Comparison of ENCODE assay signal across 8 cellular contexts in the genomic region with DNA sequence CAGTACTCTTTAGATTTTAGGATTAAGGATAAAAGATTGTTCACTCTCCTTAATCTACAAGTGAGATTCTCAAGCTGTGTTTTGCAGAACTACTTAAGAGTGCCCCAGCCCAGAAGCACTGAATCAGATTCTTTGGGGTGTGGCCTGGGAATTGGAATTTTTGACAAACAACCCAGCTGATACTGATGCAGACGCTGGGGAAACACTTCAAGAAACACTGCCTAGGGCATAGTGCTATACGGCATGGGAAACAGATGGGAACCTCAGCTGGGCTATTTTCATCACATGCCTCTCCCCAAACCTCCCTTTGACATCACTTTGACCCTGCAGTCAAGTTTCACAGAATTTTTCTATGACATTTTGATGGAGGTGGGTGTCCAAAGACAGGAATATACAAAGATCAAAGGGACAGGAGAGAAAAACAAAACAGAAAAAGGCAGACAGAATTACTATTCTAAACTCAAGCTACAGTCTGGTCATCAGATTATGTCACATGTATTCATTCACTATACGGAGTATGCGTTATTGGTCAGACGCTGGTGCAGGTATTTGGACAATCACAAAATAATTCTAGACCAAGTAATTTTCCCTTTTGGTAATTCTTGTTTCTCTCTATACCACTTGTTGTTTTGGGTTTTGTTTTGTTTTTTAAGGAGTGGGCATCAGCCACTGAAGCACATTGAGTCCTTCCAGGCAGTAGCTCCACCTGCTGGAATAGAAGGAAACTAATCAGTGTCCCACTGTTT.
DNase-seq lines count a peak whose midpoint lies in the region; ATAC-seq and TF ChIP-seq lines count a peak whose summit lies in the region.
"Not testable (repeated sequence)": the region's sequence is repeated elsewhere in the genome, so short reads cannot be mapped to it uniquely, and the experiment has no call there.

No MANE protein-coding gene starts in this region.

- H3K4me1 ChIP-seq in IMR-90 (ENCODE audit: control insufficient read depth, insufficient read depth, low read length); Peyer's patch; mucosa of descending colon (ENCODE audit: low read depth); transverse colon: not testable (repeated sequence)

- not testable (repeated sequence) for H3K27me3 ChIP-seq in IMR-90 (ENCODE audit: control insufficient read depth, insufficient read depth, low read length); Peyer's patch; transverse colon

- H3K9ac ChIP-seq in IMR-90 (ENCODE audit: low read depth, low read length) = not testable (repeated sequence)

- H4K20me1 ChIP-seq in IMR-90 (ENCODE audit: insufficient read depth, low read length) = not testable (repeated sequence)

- TF ChIP-seq RAD21 in IMR-90 (IDR thresholded peaks at IDR 0.05; ENCODE audit: low read length) = peak; percentile 82

- H3K4me1 Mint-ChIP-seq in activated naive CD4-positive, alpha-beta T cell treated with anti-CD3 and anti-CD28 coated beads, Interleukin-2, amount 10 ng/mL, durations not matched to agents 7 days and 5 days = peaks cover 22% of the 10 kb centered on the region

- no CpG with 5 or more reads among the region's 5 CpGs for WGBS in IMR-90 (ENCODE audit: extremely low coverage in 2 of 2, insufficient read length in 1 of 2), 2 experiments
- 32 to 40% methylated on average over 3 to 5 of the region's 5 CpGs for WGBS in transverse colon (ENCODE audit: low coverage in 1 of 2), 2 donors

- H3K18ac ChIP-seq in IMR-90 (ENCODE audit: low read depth, low read length) = not testable (repeated sequence)

- not testable (repeated sequence) for H3K79me1 ChIP-seq in IMR-90 (ENCODE audit: low read depth in 1 of 2, low read length in 2 of 2)

- not testable (repeated sequence) for H3K4me2 ChIP-seq in IMR-90 (ENCODE audit: low read depth, low read length)

- CTCF ChIA-PET in IMR-90 (lab: Yijun Ruan, JAX) = interaction anchor here (0.6 to 2.8 kb wide), 16 partner anchors 10 to 247 kb away, joined by 3 to 11 read pairs (median 4); a partner anchor contains a TSS
- CTCF ChIA-PET in activated naive CD4-positive, alpha-beta T cell treated with anti-CD3 and anti-CD28 coated beads, Interleukin-2, amount 10 ng/mL, durations not matched to agents 7 days and 5 days (lab: Charles Lee) = interaction anchor here (0.8 to 17.1 kb wide), 25 partner anchors 8 to 286 kb away, joined by 3 to 467 read pairs (median 5); a partner anchor contains a TSS

- H3K27me3 Mint-ChIP-seq in activated naive CD4-positive, alpha-beta T cell treated with anti-CD3 and anti-CD28 coated beads, Interleukin-2, amount 10 ng/mL, durations not matched to agents 7 days and 5 days = not testable (repeated sequence)

- not testable (repeated sequence) for TF ChIP-seq POLR2A in IMR-90 (IDR thresholded peaks at IDR 0.05; ENCODE audit: low read depth, low read length); Peyer's patch (IDR thresholded peaks at IDR 0.05); transverse colon (IDR thresholded peaks at IDR 0.05)

- not testable (repeated sequence) for H3K4me3 ChIP-seq in IMR-90 (ENCODE audit: insufficient read depth, low read depth, low read length); Peyer's patch; fibroblast of pulmonary artery (replicated peaks; ENCODE audit: low read depth, low read length); mucosa of descending colon; transverse colon

- H3K14ac ChIP-seq in IMR-90 (replicated peaks; ENCODE audit: low read depth, low read length) = not testable (repeated sequence)

- H2BK15ac ChIP-seq in IMR-90 (ENCODE audit: low read depth, low read length) = not testable (repeated sequence)

- H3K27ac ChIP-seq in IMR-90 (ENCODE audit: insufficient read depth, low read length); Peyer's patch; transverse colon: not testable (repeated sequence)

- POLR2A ChIA-PET in IMR-90 (lab: Charles Lee; ENCODE audit: unreplicated experiment) = not testable (repeated sequence)

- not testable (repeated sequence) for H4K5ac ChIP-seq in IMR-90 (ENCODE audit: low read depth, low read length)

- not testable (repeated sequence) for H3K9me3 Mint-ChIP-seq in activated naive CD4-positive, alpha-beta T cell treated with anti-CD3 and anti-CD28 coated beads, Interleukin-2, amount 10 ng/mL, durations not matched to agents 7 days and 5 days

- H2AK5ac ChIP-seq in IMR-90 (ENCODE audit: low read depth, low read length) = not testable (repeated sequence)

- H3K9me3 ChIP-seq in IMR-90 (ENCODE audit: control insufficient read depth, insufficient read depth, low read length); Peyer's patch; mucosa of descending colon; transverse colon: not testable (repeated sequence)

- H2BK120ac ChIP-seq in IMR-90 (ENCODE audit: low read depth, low read length) = not testable (repeated sequence)

- not testable (repeated sequence) for BruUV-seq in IMR-90 (replicated peaks; lab: Mats Ljungman, UMichigan)

- H2BK20ac ChIP-seq in IMR-90 (ENCODE audit: low read depth, low read length) = not testable (repeated sequence)

- not testable (repeated sequence) for H3K56ac ChIP-seq in IMR-90 (ENCODE audit: extremely low read depth, insufficient read depth, low read length)

- H3K4me3 Mint-ChIP-seq in activated naive CD4-positive, alpha-beta T cell treated with anti-CD3 and anti-CD28 coated beads, Interleukin-2, amount 10 ng/mL, durations not matched to agents 7 days and 5 days = not testable (repeated sequence)

- H2AFZ ChIP-seq in IMR-90 (replicated peaks; ENCODE audit: low read length, poor library complexity) = not testable (repeated sequence)

- TF ChIP-seq CTCF in IMR-90 (conservative IDR thresholded peaks at IDR 0.05; ENCODE audit: low read depth, low read length) = peak; percentile 83
- TF ChIP-seq CTCF in Peyer's patch (IDR thresholded peaks at IDR 0.05) = peak; percentile 61 to 91 (median 80)
- TF ChIP-seq CTCF in fibroblast of pulmonary artery (IDR thresholded peaks at IDR 0.05; ENCODE audit: low read length, missing control alignments) = peak; percentile 88
- not testable (repeated sequence) for TF ChIP-seq CTCF in mucosa of descending colon (IDR thresholded peaks at IDR 0.05)
- TF ChIP-seq CTCF in transverse colon (IDR thresholded peaks at IDR 0.05) = peak; percentile 64 to 77 (median 73)

- dilution Hi-C loops in IMR-90 (cut with HindIII; ENCODE audit: low sequenced_read_pairs, unreplicated experiment) = not testable (repeated sequence)

- DNase-seq in Daoy (ENCODE audit: low read depth) (peak; percentile 32), IMR-90 (peak; percentile 52), Peyer's patch (peak in 1 of 3 donors; percentile 60), fibroblast of pulmonary artery (ENCODE audit: low read depth) (peak; percentile 70)
- DNase-seq in activated naive CD4-positive, alpha-beta T cell treated with anti-CD3 and anti-CD28 coated beads, Interleukin-2, amount 10 ng/mL, durations not matched to agents 7 days and 5 days = peak; percentile 42
- not testable (repeated sequence) for DNase-seq in mucosa of descending colon, transverse colon

- ATAC-seq in GM21825 (IDR thresholded peaks at IDR 0.05; ENCODE audit: unreplicated experiment) (peak; percentile 31), IMR-90 (ENCODE audit: low read depth) (peak; percentile 93), mucosa of descending colon (peak; percentile 75)

- in situ Hi-C loops in IMR-90 (cut with MboI; ENCODE audit: low sequenced_read_pairs) = loop anchor here (5.0 kb wide), 2 partner anchors 67 to 227 kb away; no protein-coding TSS in a partner anchor
- in situ Hi-C loops in transverse colon (cut with MboI; ENCODE audit: low pct_ligation_motif_present in 1 of 4, low pct_unique_long_range_greater_than_20kb in 1 of 4, low sequenced_read_pairs in 3 of 4) = loop anchor here (5.0 to 10.0 kb wide), 4 partner anchors 72 to 240 kb away; no protein-coding TSS in a partner anchor

- not testable (repeated sequence) for H4K8ac ChIP-seq in IMR-90 (ENCODE audit: low read depth in 2 of 2, low read length in 2 of 2)

- intact Hi-C loops in IMR-90 (cut with micrococcal nuclease) (loop anchor here (1.0 to 2.0 kb wide), 3 partner anchors 77 to 239 kb away; a partner anchor contains a TSS), mucosa of descending colon (cut with DNase I, micrococcal nuclease) (loop anchor here (5.0 kb wide), 1 partner anchor 237 kb away; no protein-coding TSS in a partner anchor)
- intact Hi-C loops in transverse colon (cut with DNase I; ENCODE audit: low total_unique reads) = not testable (repeated sequence)

- not testable (repeated sequence) for H4K91ac ChIP-seq in IMR-90 (ENCODE audit: insufficient read depth, low read depth, low read length)

- H3K36me3 Mint-ChIP-seq in activated naive CD4-positive, alpha-beta T cell treated with anti-CD3 and anti-CD28 coated beads, Interleukin-2, amount 10 ng/mL, durations not matched to agents 7 days and 5 days = not testable (repeated sequence)

- not testable (repeated sequence) for H3K4ac ChIP-seq in IMR-90 (ENCODE audit: low read depth, low read length)

- not testable (repeated sequence) for H2AK9ac ChIP-seq in IMR-90 (replicated peaks; ENCODE audit: low read depth, low read length, poor library complexity)

- not testable (repeated sequence) for TF ChIP-seq EP300 in transverse colon (IDR thresholded peaks at IDR 0.05; ENCODE audit: low read depth)

- H3K23ac ChIP-seq in IMR-90 (ENCODE audit: low read depth, low read length) = not testable (repeated sequence)

- H2BK5ac ChIP-seq in IMR-90 (ENCODE audit: low read depth, low read length, poor library complexity, severe bottlenecking) = not testable (repeated sequence)

- H3K36me3 ChIP-seq in IMR-90 (ENCODE audit: control insufficient read depth, insufficient read depth, low read length); Peyer's patch; mucosa of descending colon (ENCODE audit: low read depth); transverse colon: not testable (repeated sequence)

- H3K9me1 ChIP-seq in IMR-90 (ENCODE audit: insufficient read depth, low read length) = not testable (repeated sequence)

- not testable (repeated sequence) for H3K27ac Mint-ChIP-seq in activated naive CD4-positive, alpha-beta T cell treated with anti-CD3 and anti-CD28 coated beads, Interleukin-2, amount 10 ng/mL, durations not matched to agents 7 days and 5 days

TF ChIP-seq in IMR-90, 13 proteins besides CTCF, POLR2A, EP300 and RAD21:
- peak; percentile 89 for TF ChIP-seq SMC3 (IDR thresholded peaks at IDR 0.05; ENCODE audit: low read depth, low read length)
TF ChIP-seq in IMR-90: peak in this region for 1; not testable (repeated sequence) for 12.

Comparison
In these comparisons a context has a peak if more than half of its experiments do, and no peak if none do; other contexts are left out.
1. ATAC-seq: peak in every context shown above with its lines; median percentile 93 in IMR-90; 75 in mucosa of descending colon; 31 in GM21825.